14 cellular contexts compared by ENCODE assay signal in the genomic region with DNA sequence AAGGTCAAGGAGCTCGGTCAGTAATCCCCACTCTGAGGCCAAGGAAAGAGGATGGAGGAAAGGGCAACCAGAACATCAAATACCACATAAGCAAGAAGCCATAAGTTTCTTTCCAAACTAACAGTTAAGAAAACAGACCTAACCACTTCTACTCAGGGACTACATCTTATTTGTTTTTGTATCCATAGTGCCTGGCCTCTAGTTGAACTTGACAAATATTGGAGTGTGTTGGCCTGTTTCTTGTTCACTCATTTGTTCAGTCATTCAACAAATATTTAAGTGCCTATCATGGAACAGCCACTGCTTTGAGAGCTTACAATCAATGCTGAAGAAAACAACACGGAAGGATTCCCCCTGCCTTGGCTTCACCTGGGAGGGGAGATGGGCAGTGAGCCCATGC.
A peak's percentile ranks its signal among the peaks of the same experiment; 100 is the strongest.
DNase-seq lines count a peak whose midpoint lies in the region; ATAC-seq and TF ChIP-seq lines count a peak whose summit lies in the region.
"Had no signal": no experiment of that assay in that cellular context is flagged by ENCODE, and none has a peak within 500 bp of the region (broad histone marks: within the 10 kb centered on the region; RNA-seq: fewer than 3 reads in every experiment).

No MANE protein-coding gene starts in this region.

- POLR2A ChIA-PET in CD4-positive, alpha-beta memory T cell (lab: Charles Lee; ENCODE audit: partially characterized antibody), result no interaction called here

- intact Hi-C loops in left lung (cut with DNase I), result no loop called here
- intact Hi-C loops in CD4-positive, alpha-beta memory T cell (cut with micrococcal nuclease), result no loop called here

- CTCF ChIA-PET in CD4-positive, alpha-beta memory T cell (lab: Charles Lee; ENCODE audit: partially characterized antibody), result interaction anchor here (1.1 to 1.9 kb wide), 2 partner anchors 8 to 10 kb away, joined by 3 to 7 read pairs; no protein-coding TSS in a partner anchor

- no peak overlapping the region for H3K4me3 ChIP-seq in brain microvascular endothelial cell (ENCODE audit: low read depth, low read length)
- no peak overlapping the region for H3K4me3 ChIP-seq in left lung
- H3K4me3 ChIP-seq in CD4-positive, alpha-beta memory T cell (ENCODE audit: low read length in 2 of 2), result no peak overlapping the region
- H3K4me3 ChIP-seq: GM23338 had no signal

- H3K4me1 ChIP-seq in left lung, result peaks cover 0 to 6% of the 10 kb centered on the region in 2 donors
- H3K4me1 ChIP-seq in CD4-positive, alpha-beta memory T cell (ENCODE audit: insufficient read depth, low read length), result no peaks in the 10 kb centered on the region

- H3K27me3 Mint-ChIP-seq in HFFc6 (ENCODE audit: insufficient read depth) (peaks cover 4% of the 10 kb centered on the region; the same call in 1 of the 2 replicates), nephron (ENCODE audit: low read depth) (no peaks in the 10 kb centered on the region)
- H3K27me3 Mint-ChIP-seq in CD4-positive, alpha-beta memory T cell, result peaks cover 5 to 8% of the 10 kb centered on the region in 2 donors

- TF ChIP-seq CTCF in HFFc6 (IDR thresholded peaks at IDR 0.05), result no peak
- TF ChIP-seq CTCF in brain microvascular endothelial cell (IDR thresholded peaks at IDR 0.05; ENCODE audit: low read depth, low read length, missing control alignments), result no peak
- TF ChIP-seq CTCF in left lung (IDR thresholded peaks at IDR 0.05), result no peak
- TF ChIP-seq CTCF in nephron (IDR thresholded peaks at IDR 0.05; ENCODE audit: unreplicated experiment in 3 of 3), result no peak

- H3K36me3 ChIP-seq in brain microvascular endothelial cell (replicated peaks), result no peaks in the 10 kb centered on the region
- no peaks in the 10 kb centered on the region for H3K36me3 ChIP-seq in left lung
- no peaks in the 10 kb centered on the region for H3K36me3 ChIP-seq in CD4-positive, alpha-beta memory T cell (ENCODE audit: insufficient read depth, low read length)

- H3K4me1 Mint-ChIP-seq in HFFc6 (ENCODE audit: low read depth) (no peaks in the 10 kb centered on the region), nephron (peaks cover 65% of the 10 kb centered on the region)
- H3K4me1 Mint-ChIP-seq in CD4-positive, alpha-beta memory T cell, result no peaks in the 10 kb centered on the region

- peak; percentile 1 for DNase-seq in HFFc6
- DNase-seq in brain microvascular endothelial cell, result peak; percentile 2
- no peak for DNase-seq in left lung
- no peak for DNase-seq in globus pallidus (ENCODE audit: low spot score)
- DNase-seq in effector CD8-positive, alpha-beta T cell (lab: John Stamatoyannopoulos, UW), result no peak
- DNase-seq in CD4-positive, alpha-beta memory T cell, result no peak
- no peak for DNase-seq in T-helper 2 cell
- DNase-seq: DMS53, GF-D8, H7 had no signal

- H3K27ac ChIP-seq in brain microvascular endothelial cell (no peak overlapping the region), left lung (peak overlapping the region in 1 of 2 donors; percentile 14)
- H3K27ac ChIP-seq in CD4-positive, alpha-beta memory T cell (ENCODE audit: low read depth, low read length), result no peak overlapping the region
- H3K27ac ChIP-seq: 22Rv1 had no signal

- H3K27ac Mint-ChIP-seq in HFFc6 (no peak overlapping the region), nephron (peak overlapping the region in 2 of 3 experiments; percentile 20 to 35)
- H3K27ac Mint-ChIP-seq in CD4-positive, alpha-beta memory T cell, result no peak overlapping the region
- H3K27ac Mint-ChIP-seq: GM23338 had no signal

- H3K9me3 ChIP-seq in left lung, result no peaks in the 10 kb centered on the region
- H3K9me3 ChIP-seq in CD4-positive, alpha-beta memory T cell (ENCODE audit: control insufficient read depth in 1 of 2, low read length in 2 of 2), result no peaks in the 10 kb centered on the region

- in situ Hi-C loops in brain microvascular endothelial cell (cut with HindIII; ENCODE audit: low pct_ligation_motif_present, low sequenced_read_pairs), result no loop called here

- H3K36me3 Mint-ChIP-seq in HFFc6 (ENCODE audit: low read depth) (no peaks in the 10 kb centered on the region), nephron (ENCODE audit: low read depth) (peaks cover 4% of the 10 kb centered on the region)
- H3K36me3 Mint-ChIP-seq in CD4-positive, alpha-beta memory T cell, result no peaks in the 10 kb centered on the region

- H3K4me3 Mint-ChIP-seq in HFFc6 (no peak overlapping the region), nephron (no peak overlapping the region)
- no peak overlapping the region for H3K4me3 Mint-ChIP-seq in CD4-positive, alpha-beta memory T cell
- H3K4me3 Mint-ChIP-seq: GM23338 had no signal

- H3K27me3 ChIP-seq in brain microvascular endothelial cell (replicated peaks) (no peaks in the 10 kb centered on the region), left lung (no peaks in the 10 kb centered on the region)
- no peaks in the 10 kb centered on the region for H3K27me3 ChIP-seq in CD4-positive, alpha-beta memory T cell (ENCODE audit: insufficient read depth, low read length)

- peak; percentile 84 for ATAC-seq in left lung
- ATAC-seq: GM23338, HepG2 had no signal

- H3K9me3 Mint-ChIP-seq in HFFc6 (no peaks in the 10 kb centered on the region), nephron (no peaks in the 10 kb centered on the region)
- H3K9me3 Mint-ChIP-seq in CD4-positive, alpha-beta memory T cell, result no peaks in the 10 kb centered on the region
- H3K9me3 Mint-ChIP-seq: GM23338 had no signal

Comparison
In these comparisons a context has a peak if more than half of its experiments do, and no peak if none do; other contexts are left out.
1. DNase-seq: peak in HFFc6 (single experiment) and brain microvascular endothelial cell (single experiment); none in left lung (0 of 2), globus pallidus (single experiment), effector CD8-positive, alpha-beta T cell (single experiment), CD4-positive, alpha-beta memory T cell (0 of 5) and T-helper 2 cell (0 of 5).
2. H3K27ac Mint-ChIP-seq: peak in nephron (2 of 3); none in HFFc6 (single experiment) and CD4-positive, alpha-beta memory T cell (0 of 7).